In genomic region chr10:99888623-99889022, GRCh38 we compare ENCODE assay signal across 1 cellular context.
TF ChIP-seq lines count a peak whose summit lies in the region.

No MANE protein-coding gene starts in this region.

TF ChIP-seq in SK-N-SH, 30 proteins besides CTCF, POLR2A, EP300 and RAD21 (continued from another document):
- TF ChIP-seq ZBTB33 (IDR thresholded peaks at IDR 0.05; ENCODE audit: borderline replicate concordance, low read depth), result no peak
- no peak for TF ChIP-seq GABPA (IDR thresholded peaks at IDR 0.05; ENCODE audit: low read depth)
- TF ChIP-seq FOSL2 (IDR thresholded peaks at IDR 0.05; ENCODE audit: borderline replicate concordance, low read depth), result peak; percentile 62; the same call in 1 of the 2 replicates
- peak; percentile 73; the same call in 1 of the 2 replicates for TF ChIP-seq NFIC (IDR thresholded peaks at IDR 0.05; ENCODE audit: borderline replicate concordance)
- TF ChIP-seq GATA2 (CRISPR knock-in tag; IDR thresholded peaks at IDR 0.05), result no peak
- TF ChIP-seq MAX (IDR thresholded peaks at IDR 0.05; ENCODE audit: low read depth), result peak; percentile 27; the same call in 1 of the 2 replicates
- no peak for TF ChIP-seq TEAD4 (IDR thresholded peaks at IDR 0.05; ENCODE audit: borderline replicate concordance, insufficient read depth)
